ENCODE assay signal across 20 cellular contexts in genomic region chr20:62890444-62890843, GRCh38. TPM values are rescaled to one million over a fixed set of nuclear protein-coding genes. Genes with fewer than 3 reads are reported as not detected.
DNase-seq lines count a peak whose midpoint lies in the region; ATAC-seq and TF ChIP-seq lines count a peak whose summit lies in the region.
"Had no signal": no experiment of that assay in that cellular context is flagged by ENCODE, and none has a peak within 500 bp of the region (broad histone marks: within the 10 kb centered on the region; RNA-seq: fewer than 3 reads in every experiment).

No MANE protein-coding gene starts in this region.

- H3K4me1 Mint-ChIP-seq in activated T-cell treated with anti-CD3 and anti-CD28 coated beads, Interleukin-2, amount 50 U/mL, for 24 hours (ENCODE audit: low read depth) = peaks cover 12% of the 10 kb centered on the region
- peaks cover 30% of the 10 kb centered on the region for H3K4me1 Mint-ChIP-seq in activated T-cell treated with anti-CD3 and anti-CD28 coated beads, Interleukin-2, amount 50 U/mL, for 4 hours (ENCODE audit: low read depth)
- peaks cover 8 to 34% (median 14%) of the 10 kb centered on the region in 4 donors for H3K4me1 Mint-ChIP-seq in CD4-positive, alpha-beta memory T cell
- peaks cover 51% of the 10 kb centered on the region for H3K4me1 Mint-ChIP-seq in activated CD8-positive, alpha-beta T cell treated with anti-CD3 and anti-CD28 coated beads, Interleukin-2, amount 10 ng/mL, durations not matched to agents 7 days and 5 days (ENCODE audit: low read depth)
- peaks cover 23% of the 10 kb centered on the region for H3K4me1 Mint-ChIP-seq in nephron progenitor cell

- TF ChIP-seq CTCF in nephron progenitor cell (IDR thresholded peaks at IDR 0.05) = no peak
- TF ChIP-seq CTCF in left ventricle myocardium inferior (IDR thresholded peaks at IDR 0.05; ENCODE audit: borderline replicate concordance) = no peak
- TF ChIP-seq CTCF in GM20000 (IDR thresholded peaks at IDR 0.05; ENCODE audit: extremely low read depth, missing control alignments) = no peak

- peak overlapping the region; percentile 13 for H3K27ac ChIP-seq in CD4-positive, alpha-beta memory T cell (ENCODE audit: low read depth, low read length)
- H3K27ac ChIP-seq in left ventricle myocardium inferior (replicated peaks) = no peak overlapping the region
- H3K27ac ChIP-seq: C4-2B, HL-60 had no signal

- peaks cover 27% of the 10 kb centered on the region for H3K4me1 ChIP-seq in CD4-positive, alpha-beta memory T cell (ENCODE audit: insufficient read depth, low read length)
- peaks cover 13% of the 10 kb centered on the region for H3K4me1 ChIP-seq in left ventricle myocardium inferior

- H3K27ac Mint-ChIP-seq in activated T-cell treated with anti-CD3 and anti-CD28 coated beads, Interleukin-2, amount 50 U/mL, for 24 hours = peak overlapping the region; percentile 18
- H3K27ac Mint-ChIP-seq in CD4-positive, alpha-beta memory T cell = peak overlapping the region in 5 of 7 donors; percentile 81 to 93 (median 88)
- peak overlapping the region; percentile 82 for H3K27ac Mint-ChIP-seq in activated CD8-positive, alpha-beta T cell treated with anti-CD3 and anti-CD28 coated beads, Interleukin-2, amount 10 ng/mL, durations not matched to agents 7 days and 5 days
- H3K27ac Mint-ChIP-seq in nephron progenitor cell = peak overlapping the region; percentile 32
- H3K27ac Mint-ChIP-seq: IgD-negative memory B cell had no signal

- intact Hi-C loops in CD4-positive, alpha-beta memory T cell (cut with micrococcal nuclease) = no loop called here
- intact Hi-C loops in left ventricle myocardium inferior (cut with micrococcal nuclease) = no loop called here

- no peaks in the 10 kb centered on the region for H3K27me3 ChIP-seq in CD4-positive, alpha-beta memory T cell (ENCODE audit: insufficient read depth, low read length)
- H3K27me3 ChIP-seq in left ventricle myocardium inferior (ENCODE audit: low read depth) = no peaks in the 10 kb centered on the region

- no peaks in the 10 kb centered on the region for H3K9me3 Mint-ChIP-seq in activated T-cell treated with anti-CD3 and anti-CD28 coated beads, Interleukin-2, amount 50 U/mL, for 24 hours
- H3K9me3 Mint-ChIP-seq in activated T-cell treated with anti-CD3 and anti-CD28 coated beads, Interleukin-2, amount 50 U/mL, for 4 hours = no peaks in the 10 kb centered on the region
- H3K9me3 Mint-ChIP-seq in CD4-positive, alpha-beta memory T cell = no peaks in the 10 kb centered on the region
- H3K9me3 Mint-ChIP-seq in activated CD8-positive, alpha-beta T cell treated with anti-CD3 and anti-CD28 coated beads, Interleukin-2, amount 10 ng/mL, durations not matched to agents 7 days and 5 days (ENCODE audit: insufficient read depth) = no peaks in the 10 kb centered on the region
- no peaks in the 10 kb centered on the region for H3K9me3 Mint-ChIP-seq in nephron progenitor cell
- H3K9me3 Mint-ChIP-seq: IgD-negative memory B cell had no signal

- no peaks in the 10 kb centered on the region for H3K9me3 ChIP-seq in CD4-positive, alpha-beta memory T cell (ENCODE audit: control insufficient read depth in 1 of 2, low read length in 2 of 2)
- no peaks in the 10 kb centered on the region for H3K9me3 ChIP-seq in left ventricle myocardium inferior (replicated peaks)

- H3K27me3 Mint-ChIP-seq in activated T-cell treated with anti-CD3 and anti-CD28 coated beads, Interleukin-2, amount 50 U/mL, for 24 hours = no peaks in the 10 kb centered on the region
- H3K27me3 Mint-ChIP-seq in activated T-cell treated with anti-CD3 and anti-CD28 coated beads, Interleukin-2, amount 50 U/mL, for 4 hours (ENCODE audit: low read depth) = no peaks in the 10 kb centered on the region
- H3K27me3 Mint-ChIP-seq in CD4-positive, alpha-beta memory T cell = no peaks in the 10 kb centered on the region
- H3K27me3 Mint-ChIP-seq in activated CD8-positive, alpha-beta T cell treated with anti-CD3 and anti-CD28 coated beads, Interleukin-2, amount 10 ng/mL, durations not matched to agents 7 days and 5 days (ENCODE audit: low read depth) = no peaks in the 10 kb centered on the region
- no peaks in the 10 kb centered on the region for H3K27me3 Mint-ChIP-seq in nephron progenitor cell (ENCODE audit: low read depth, poor library complexity)
- H3K27me3 Mint-ChIP-seq: IgD-negative memory B cell had no signal

- H3K4me3 Mint-ChIP-seq in activated T-cell treated with anti-CD3 and anti-CD28 coated beads, Interleukin-2, amount 50 U/mL, for 24 hours = no peak overlapping the region
- no peak overlapping the region for H3K4me3 Mint-ChIP-seq in activated T-cell treated with anti-CD3 and anti-CD28 coated beads, Interleukin-2, amount 50 U/mL, for 4 hours
- H3K4me3 Mint-ChIP-seq in CD4-positive, alpha-beta memory T cell = no peak overlapping the region
- H3K4me3 Mint-ChIP-seq in activated CD8-positive, alpha-beta T cell treated with anti-CD3 and anti-CD28 coated beads, Interleukin-2, amount 10 ng/mL, durations not matched to agents 7 days and 5 days = no peak overlapping the region
- no peak overlapping the region for H3K4me3 Mint-ChIP-seq in nephron progenitor cell
- H3K4me3 Mint-ChIP-seq: IgD-negative memory B cell had no signal

- H3K4me3 ChIP-seq in CD4-positive, alpha-beta memory T cell (ENCODE audit: low read length in 2 of 2) = no peak overlapping the region
- no peak overlapping the region for H3K4me3 ChIP-seq in left ventricle myocardium inferior

- peaks cover 88% of the 10 kb centered on the region for H3K36me3 ChIP-seq in CD4-positive, alpha-beta memory T cell (ENCODE audit: insufficient read depth, low read length)
- peaks cover 88% of the 10 kb centered on the region for H3K36me3 ChIP-seq in left ventricle myocardium inferior

- POLR2A ChIA-PET in CD4-positive, alpha-beta memory T cell (lab: Charles Lee; ENCODE audit: partially characterized antibody) = interaction anchor here (0.6 to 1.3 kb wide), 5 partner anchors 10 to 64 kb away, joined by 3 to 5 read pairs (median 4); partner anchors contain the start of genes GID8 and TCFL5
- POLR2A ChIA-PET in activated CD8-positive, alpha-beta T cell treated with anti-CD3 and anti-CD28 coated beads, Interleukin-2, amount 10 ng/mL, durations not matched to agents 7 days and 5 days (lab: Charles Lee) = interaction anchor here (0.9 kb wide), 1 partner anchor 8 kb away, joined by 3 read pairs; no protein-coding TSS in a partner anchor

- DNase-seq in activated T-cell treated with anti-CD3 and anti-CD28 coated beads, Interleukin-2, amount 50 U/mL, for 24 hours = no peak
- no peak for DNase-seq in activated T-cell treated with anti-CD3 and anti-CD28 coated beads, Interleukin-2, amount 50 U/mL, for 4 hours
- DNase-seq in CD4-positive, alpha-beta memory T cell = no peak
- DNase-seq in activated CD8-positive, alpha-beta T cell treated with anti-CD3 and anti-CD28 coated beads, Interleukin-2, amount 10 ng/mL, durations not matched to agents 7 days and 5 days = no peak
- DNase-seq in nephron progenitor cell (no peak), left ventricle myocardium inferior (no peak), GM20000 (ENCODE audit: low spot score) (no peak)
- DNase-seq: COR-L47, Karpas-422, NCI-H1417 treated with DMSO at 0.1 percent for 48 hours, NCI-H187 treated with DMSO at 0.1 percent for 48 hours, NCI-H226, NCI-H524, PC-3, RPMI8226, SIG-M5 had no signal

- ATAC-seq in activated T-cell treated with anti-CD3 and anti-CD28 coated beads, Interleukin-2, amount 50 U/mL, for 4 hours = no peak
- no peak for ATAC-seq in activated CD8-positive, alpha-beta T cell treated with anti-CD3 and anti-CD28 coated beads, Interleukin-2, amount 10 ng/mL, durations not matched to agents 7 days and 5 days
- ATAC-seq in HG03442 (IDR thresholded peaks at IDR 0.05; ENCODE audit: unreplicated experiment) = no peak
- ATAC-seq: PC-3 had no signal

- H3K36me3 Mint-ChIP-seq in activated T-cell treated with anti-CD3 and anti-CD28 coated beads, Interleukin-2, amount 50 U/mL, for 24 hours (ENCODE audit: low read depth) = peaks cover 99% of the 10 kb centered on the region
- H3K36me3 Mint-ChIP-seq in activated T-cell treated with anti-CD3 and anti-CD28 coated beads, Interleukin-2, amount 50 U/mL, for 4 hours (ENCODE audit: insufficient read depth) = peaks cover 43% of the 10 kb centered on the region
- peaks cover 58 to 88% of the 10 kb centered on the region in 2 donors for H3K36me3 Mint-ChIP-seq in CD4-positive, alpha-beta memory T cell
- H3K36me3 Mint-ChIP-seq in activated CD8-positive, alpha-beta T cell treated with anti-CD3 and anti-CD28 coated beads, Interleukin-2, amount 10 ng/mL, durations not matched to agents 7 days and 5 days (ENCODE audit: low read depth) = peaks cover 92% of the 10 kb centered on the region
- peaks cover 89% of the 10 kb centered on the region for H3K36me3 Mint-ChIP-seq in nephron progenitor cell (ENCODE audit: low read depth)
- H3K36me3 Mint-ChIP-seq: IgD-negative memory B cell had no signal

- CTCF ChIA-PET in CD4-positive, alpha-beta memory T cell (lab: Charles Lee; ENCODE audit: partially characterized antibody) = interaction anchor here (0.8 to 4.5 kb wide), 6 partner anchors 11 to 119 kb away, joined by 3 to 33 read pairs (median 3); no protein-coding TSS in a partner anchor
- CTCF ChIA-PET in activated CD8-positive, alpha-beta T cell treated with anti-CD3 and anti-CD28 coated beads, Interleukin-2, amount 10 ng/mL, durations not matched to agents 7 days and 5 days (lab: Charles Lee) = interaction anchor here (0.9 to 1.9 kb wide), 5 partner anchors 8 to 89 kb away, joined by 3 to 8 read pairs (median 4); no protein-coding TSS in a partner anchor

RNA-seq across cellular contexts. Expression of gene TCFL5, which starts 28.8 kb away (rescaled TPM):
- total RNA-seq in activated T-cell treated with anti-CD3 and anti-CD28 coated beads, Interleukin-2, amount 50 U/mL, for 4 hours = 1 to 10 TPM; 4.4 to 4.9 (median 4.5) TPM
- 10 to 100 TPM in 1 of 2 experiments, 1 to 10 TPM in 1; 9.9 to 10.3 TPM for total RNA-seq in CD4-positive, alpha-beta memory T cell
- polyA plus RNA-seq in CD4-positive, alpha-beta memory T cell = 1 to 10 TPM in 1 of 2 donors, under 1 TPM in 1; 0.52 to 2.5 TPM
- 1 to 10 TPM; 7.9 to 9.6 TPM for total RNA-seq in activated CD8-positive, alpha-beta T cell treated with anti-CD3 and anti-CD28 coated beads, Interleukin-2, amount 10 ng/mL, durations not matched to agents 7 days and 5 days
- 6.6 TPM for total RNA-seq in left ventricle myocardium inferior

RNA-seq across cellular contexts. Expression of gene DIDO1, which starts 35.9 kb away (rescaled TPM):
- total RNA-seq in activated T-cell treated with anti-CD3 and anti-CD28 coated beads, Interleukin-2, amount 50 U/mL, for 4 hours = 10 to 100 TPM; 44.9 to 49.9 (median 47.4) TPM
- total RNA-seq in CD4-positive, alpha-beta memory T cell = 100 to 1,000 TPM; 127 to 129 TPM
- 10 to 100 TPM; 24.7 to 39.7 TPM for polyA plus RNA-seq in CD4-positive, alpha-beta memory T cell
- 10 to 100 TPM; 69.6 to 74.0 TPM for total RNA-seq in activated CD8-positive, alpha-beta T cell treated with anti-CD3 and anti-CD28 coated beads, Interleukin-2, amount 10 ng/mL, durations not matched to agents 7 days and 5 days
- total RNA-seq in left ventricle myocardium inferior = 37.0 TPM

RNA-seq across cellular contexts. Expression of gene GID8, which starts 47.5 kb away (rescaled TPM):
- 10 to 100 TPM; 42.7 to 52.9 (median 47.4) TPM for total RNA-seq in activated T-cell treated with anti-CD3 and anti-CD28 coated beads, Interleukin-2, amount 50 U/mL, for 4 hours
- 10 to 100 TPM; 44.4 to 47.8 TPM for total RNA-seq in CD4-positive, alpha-beta memory T cell
- polyA plus RNA-seq in CD4-positive, alpha-beta memory T cell = 10 to 100 TPM; 11.2 to 19.1 TPM
- 10 to 100 TPM; 37.3 to 39.7 TPM for total RNA-seq in activated CD8-positive, alpha-beta T cell treated with anti-CD3 and anti-CD28 coated beads, Interleukin-2, amount 10 ng/mL, durations not matched to agents 7 days and 5 days
- total RNA-seq in left ventricle myocardium inferior = 16.2 TPM

Comparison
In these comparisons a context has a peak if more than half of its experiments do, and no peak if none do; other contexts are left out.
1. H3K27ac Mint-ChIP-seq: peak in every context shown above with its lines; median percentile 88 in CD4-positive, alpha-beta memory T cell; 82 in activated CD8-positive, alpha-beta T cell treated with anti-CD3 and anti-CD28 coated beads, Interleukin-2, amount 10 ng/mL, durations not matched to agents 7 days and 5 days; 32 in nephron progenitor cell; 18 in activated T-cell treated with anti-CD3 and anti-CD28 coated beads, Interleukin-2, amount 50 U/mL, for 24 hours.